In genomic region chr21:33229776-33230517, GRCh38 we compare ENCODE assay signal across 8 cellular contexts. TPM values are rescaled to one million over a fixed set of nuclear protein-coding genes. Genes with fewer than 3 reads are reported as not detected.
DNase-seq lines count a peak whose midpoint lies in the region; ATAC-seq and TF ChIP-seq lines count a peak whose summit lies in the region.

IFNAR2 (plus strand) TSS chr21:33229938; CDS start chr21:33241923, 11,985 bp downstream.

- peak within 1 kb of the TSS; percentile 22 for H3K4ac ChIP-seq in trophoblast cell (ENCODE audit: low read depth, low read length)

- H3K18ac ChIP-seq in trophoblast cell (ENCODE audit: low read length) = peak within 1 kb of the TSS; percentile 60

- peaks cover 12% of the 10 kb centered on the region; the same call in 1 of the 2 replicates for H3K4me1 ChIP-seq in ES-I3 (ENCODE audit: insufficient read depth, low read length)
- H3K4me1 ChIP-seq in Loucy (ENCODE audit: insufficient read depth, low read length, poor library complexity, severe bottlenecking) = peaks cover 43% of the 10 kb centered on the region
- peaks cover 8 to 9% of the 10 kb centered on the region in 2 experiments for H3K4me1 ChIP-seq in trophoblast cell (ENCODE audit: control insufficient read depth in 1 of 2, insufficient read depth in 2 of 2, low read length in 2 of 2)

- H2AFZ ChIP-seq in Loucy (ENCODE audit: low read length) (peak within 1 kb of the TSS; percentile 91), trophoblast cell (ENCODE audit: insufficient read depth, low read length, poor library complexity) (peak within 1 kb of the TSS; percentile 97)

- no peaks in the 10 kb centered on the region; the same call in 1 of the 2 replicates for H3K9me3 ChIP-seq in ES-I3 (ENCODE audit: control insufficient read depth, insufficient read depth, low read length)
- H3K9me3 ChIP-seq in Loucy (ENCODE audit: insufficient read depth, low read depth, low read length) = no peaks in the 10 kb centered on the region
- no peaks in the 10 kb centered on the region for H3K9me3 ChIP-seq in trophoblast cell (ENCODE audit: insufficient read depth, low read depth, low read length)

- H3K27me3 Mint-ChIP-seq in activated naive CD8-positive, alpha-beta T cell treated with anti-CD3 and anti-CD28 coated beads, Interleukin-2, amount 50 U/mL, for 24 hours = no peaks in the 10 kb centered on the region
- H3K27me3 Mint-ChIP-seq in type B pancreatic cell = no peaks in the 10 kb centered on the region

- peak; percentile 57 for ATAC-seq in activated naive CD8-positive, alpha-beta T cell treated with anti-CD3 and anti-CD28 coated beads, Interleukin-2, amount 50 U/mL, for 24 hours

- H4K20me1 ChIP-seq in Loucy (ENCODE audit: insufficient read depth, low read length, poor library complexity, severe bottlenecking) = peaks cover 38% of the 10 kb centered on the region

- H3K4me2 ChIP-seq in Loucy (ENCODE audit: low read depth, low read length, poor library complexity, severe bottlenecking) (peak within 1 kb of the TSS; percentile 90), trophoblast cell (ENCODE audit: low read length) (peak within 1 kb of the TSS; percentile 98)

- TF ChIP-seq CTCF in Loucy (conservative IDR thresholded peaks at IDR 0.05; ENCODE audit: low read length) = no peak
- peak; percentile 13 for TF ChIP-seq CTCF in type B pancreatic cell (conservative IDR thresholded peaks at IDR 0.05)

- H3K27me3 ChIP-seq in Loucy (ENCODE audit: insufficient read depth, low read length, poor library complexity, severe bottlenecking) = peaks cover 5% of the 10 kb centered on the region
- H3K27me3 ChIP-seq in trophoblast cell (ENCODE audit: insufficient read depth, low read length) = no peaks in the 10 kb centered on the region

- peaks cover 28% of the 10 kb centered on the region for H3K36me3 Mint-ChIP-seq in activated naive CD8-positive, alpha-beta T cell treated with anti-CD3 and anti-CD28 coated beads, Interleukin-2, amount 50 U/mL, for 24 hours (ENCODE audit: low read depth)
- no peaks in the 10 kb centered on the region for H3K36me3 Mint-ChIP-seq in type B pancreatic cell

- intact Hi-C loops in cardiac septum (cut with DNase I) = no loop called here

- H3K23ac ChIP-seq in trophoblast cell (ENCODE audit: low read length) = no peak within 1 kb of the TSS

- peak within 1 kb of the TSS; percentile 83 for H4K12ac ChIP-seq in trophoblast cell (ENCODE audit: low read depth, low read length)

- peak within 1 kb of the TSS; percentile 55 for H4K91ac ChIP-seq in trophoblast cell (ENCODE audit: low read depth, low read length)

- peak within 1 kb of the TSS; percentile 85 for H4K8ac ChIP-seq in trophoblast cell (ENCODE audit: low read depth, low read length)

- peak within 1 kb of the TSS; percentile 45 for H3K27ac ChIP-seq in trophoblast cell (ENCODE audit: low read depth, low read length)

- H3K9me3 Mint-ChIP-seq in activated naive CD8-positive, alpha-beta T cell treated with anti-CD3 and anti-CD28 coated beads, Interleukin-2, amount 50 U/mL, for 24 hours = no peaks in the 10 kb centered on the region
- no peaks in the 10 kb centered on the region for H3K9me3 Mint-ChIP-seq in type B pancreatic cell

- no peak within 1 kb of the TSS for H2BK12ac ChIP-seq in trophoblast cell (ENCODE audit: low read length)

- H3K9me2 ChIP-seq in Loucy (replicated peaks; ENCODE audit: low read depth, low read length) = no peaks in the 10 kb centered on the region

- no CpG with 5 or more reads among the region's 95 CpGs for WGBS in trophoblast cell (ENCODE audit: extremely low coverage, insufficient coverage, insufficient read length)

- peak within 1 kb of the TSS; percentile 95 for H3K4me3 ChIP-seq in Loucy (ENCODE audit: low read length, poor library complexity, severe bottlenecking)
- H3K4me3 ChIP-seq in trophoblast cell (ENCODE audit: low read depth, low read length) = peak within 1 kb of the TSS; percentile 93

- peaks cover 55% of the 10 kb centered on the region for H3K4me1 Mint-ChIP-seq in activated naive CD8-positive, alpha-beta T cell treated with anti-CD3 and anti-CD28 coated beads, Interleukin-2, amount 50 U/mL, for 24 hours
- peaks cover 28% of the 10 kb centered on the region for H3K4me1 Mint-ChIP-seq in type B pancreatic cell (ENCODE audit: unreplicated experiment)

- peak within 1 kb of the TSS; percentile 95 for H3K27ac Mint-ChIP-seq in activated naive CD8-positive, alpha-beta T cell treated with anti-CD3 and anti-CD28 coated beads, Interleukin-2, amount 50 U/mL, for 24 hours
- peak within 1 kb of the TSS; percentile 79 for H3K27ac Mint-ChIP-seq in type B pancreatic cell

- H3K4me3 Mint-ChIP-seq in activated naive CD8-positive, alpha-beta T cell treated with anti-CD3 and anti-CD28 coated beads, Interleukin-2, amount 50 U/mL, for 24 hours = peak within 1 kb of the TSS; percentile 90
- peak within 1 kb of the TSS; percentile 90 for H3K4me3 Mint-ChIP-seq in type B pancreatic cell

- H3K36me3 ChIP-seq in ES-I3 (ENCODE audit: insufficient read depth, low read length) (no peaks in the 10 kb centered on the region), Loucy (ENCODE audit: insufficient read depth, low read length) (no peaks in the 10 kb centered on the region; the same call in 1 of the 2 replicates), trophoblast cell (ENCODE audit: control insufficient read depth in 1 of 2, insufficient read depth in 2 of 2, low read length in 2 of 2) (no peaks in the 10 kb centered on the region)

- H2AK5ac ChIP-seq in trophoblast cell (ENCODE audit: low read length) = no peak within 1 kb of the TSS

- H2BK120ac ChIP-seq in trophoblast cell (ENCODE audit: insufficient read depth, low read length, poor library complexity) = peak within 1 kb of the TSS; percentile 55

- H2BK5ac ChIP-seq in trophoblast cell (ENCODE audit: low read depth, low read length, poor library complexity) = peak within 1 kb of the TSS; percentile 56

- H3K9ac ChIP-seq in ES-I3 (ENCODE audit: low read depth, low read length) = peak within 1 kb of the TSS; percentile 94
- H3K9ac ChIP-seq in Loucy (ENCODE audit: low read depth, low read length, poor library complexity, severe bottlenecking) = peak within 1 kb of the TSS; percentile 97
- H3K9ac ChIP-seq in trophoblast cell (ENCODE audit: low read length) = peak within 1 kb of the TSS; percentile 77

- peak; percentile 33 for DNase-seq in H4 (ENCODE audit: low spot score)
- peak; percentile 51 for DNase-seq in SW480 (ENCODE audit: low spot score)
- peak; percentile 82 for DNase-seq in activated naive CD8-positive, alpha-beta T cell treated with anti-CD3 and anti-CD28 coated beads, Interleukin-2, amount 50 U/mL, for 24 hours
- peak; percentile 94 for DNase-seq in cardiac septum (ENCODE audit: low spot score)
- DNase-seq in trophoblast cell = peak; percentile 79 to 84
- peak; percentile 88 for DNase-seq in type B pancreatic cell (ENCODE audit: extremely low spot score, unreplicated experiment)

- H3K79me2 ChIP-seq in Loucy (ENCODE audit: insufficient read depth, low read length) (peaks cover 58% of the 10 kb centered on the region), trophoblast cell (ENCODE audit: control insufficient read depth, insufficient read depth, low read length, poor library complexity) (peaks cover 5% of the 10 kb centered on the region)

- peak within 1 kb of the TSS; percentile 78 for H3K14ac ChIP-seq in trophoblast cell (ENCODE audit: low read length)

- H3F3A ChIP-seq in Loucy (ENCODE audit: low read depth) = no peaks in the 10 kb centered on the region

- peaks cover 6% of the 10 kb centered on the region for H3K79me1 ChIP-seq in trophoblast cell (ENCODE audit: low read length)

RNA-seq across cellular contexts. Expression of gene IFNAR2, which starts in this region (rescaled TPM):
- total RNA-seq in H4 (2014; rRNA removed; shearing (Covaris generic)) = 7.9 and 11.5 TPM in 2 replicates
- 14.4 TPM for total RNA-seq in cardiac septum
- polyA plus RNA-seq in trophoblast cell (2013) = 7.0 and 7.9 TPM in 2 replicates
- total RNA-seq in type B pancreatic cell (ENCODE audit: low replicate concordance) = 11.0 and 17.0 TPM in 2 replicates

Comparison
In these comparisons a context has a peak if more than half of its experiments do, and no peak if none do; other contexts are left out.
1. Peak in every context shown above with its lines: DNase-seq, ATAC-seq, H3K4me3 ChIP-seq and H3K27ac ChIP-seq.
2. DNase-seq: peak in every context shown above with its lines; median percentile 94 in cardiac septum; 88 in type B pancreatic cell; 82 in activated naive CD8-positive, alpha-beta T cell treated with anti-CD3 and anti-CD28 coated beads, Interleukin-2, amount 50 U/mL, for 24 hours; 82 in trophoblast cell; 51 in SW480; 33 in H4.